1 cellular context compared by ENCODE assay signal in genomic region chr10:68600041-68600778, GRCh38.
A peak's percentile ranks its signal among the peaks of the same experiment; 100 is the strongest.
TF ChIP-seq lines count a peak whose summit lies in the region.

No MANE protein-coding gene starts in this region.

TF ChIP-seq in HepG2, 621 proteins besides CTCF, POLR2A, EP300 and RAD21 (continued from another document and continues in another):
- peak; percentile 82; the same call in 1 of the 2 replicates for TF ChIP-seq ZNF142 (CRISPR knock-in tag; IDR thresholded peaks at IDR 0.05)
- TF ChIP-seq ZNF772 (CRISPR knock-in tag; IDR thresholded peaks at IDR 0.05): no peak; the same call in 1 of the 2 replicates
- no peak for TF ChIP-seq DMTF1 (CRISPR knock-in tag; IDR thresholded peaks at IDR 0.05)
- no peak for TF ChIP-seq PTBP1 (IDR thresholded peaks at IDR 0.05; ENCODE audit: low read depth, low read length, poor library complexity, severe bottlenecking)
- 0 out of 2 replicates have a peak, but pooled peaks have one; percentile 74 for TF ChIP-seq ZIK1 (CRISPR knock-in tag; IDR thresholded peaks at IDR 0.05; ENCODE audit: borderline replicate concordance, low read depth)
- TF ChIP-seq SRY (CRISPR knock-in tag; IDR thresholded peaks at IDR 0.05): no peak
- peak; percentile 77; the same call in 1 of the 2 replicates for TF ChIP-seq ZNF343 (CRISPR knock-in tag; IDR thresholded peaks at IDR 0.05)
- no peak for TF ChIP-seq ATF6 (CRISPR knock-in tag; conservative IDR thresholded peaks at IDR 0.05)
- TF ChIP-seq SMC3 (IDR thresholded peaks at IDR 0.05; ENCODE audit: low read length): no peak; the same call in 1 of the 2 replicates
- no peak for TF ChIP-seq FIP1L1 (IDR thresholded peaks at IDR 0.05; ENCODE audit: borderline replicate concordance, insufficient read depth, low read depth, low read length)
- no peak for TF ChIP-seq ZBTB4 (CRISPR knock-in tag; IDR thresholded peaks at IDR 0.05; ENCODE audit: borderline replicate concordance)
- TF ChIP-seq KDM3A (CRISPR knock-in tag; IDR thresholded peaks at IDR 0.05; ENCODE audit: low read depth): no peak
- no peak for TF ChIP-seq TP53 (CRISPR knock-in tag; conservative IDR thresholded peaks at IDR 0.05)
- TF ChIP-seq GABPB1 (CRISPR knock-in tag; IDR thresholded peaks at IDR 0.05): peak; percentile 31; the same call in 1 of the 2 replicates
- TF ChIP-seq UBTF (CRISPR knock-in tag; IDR thresholded peaks at IDR 0.05): peak; percentile 70; the same call in 1 of the 2 replicates
- TF ChIP-seq RFXAP (CRISPR knock-in tag; IDR thresholded peaks at IDR 0.05; ENCODE audit: borderline replicate concordance): no peak; the same call in 1 of the 2 replicates
- peak; percentile 89 for TF ChIP-seq FOXP4 (CRISPR knock-in tag; IDR thresholded peaks at IDR 0.05)
- TF ChIP-seq KLF15 (CRISPR knock-in tag; IDR thresholded peaks at IDR 0.05; ENCODE audit: borderline replicate concordance): no peak
- TF ChIP-seq ZNF431 (CRISPR knock-in tag; IDR thresholded peaks at IDR 0.05; ENCODE audit: borderline replicate concordance, low read depth): no peak
- TF ChIP-seq ISL2 (CRISPR knock-in tag; IDR thresholded peaks at IDR 0.05): no peak
- TF ChIP-seq ATF1 (CRISPR knock-in tag; IDR thresholded peaks at IDR 0.05): peak; percentile 65
- peak; percentile 87 for TF ChIP-seq SALL2 (CRISPR knock-in tag; IDR thresholded peaks at IDR 0.05)
- TF ChIP-seq ZNF350 (CRISPR knock-in tag; IDR thresholded peaks at IDR 0.05; ENCODE audit: borderline replicate concordance, low read depth): peak; percentile 64
- TF ChIP-seq ZBTB43 (CRISPR knock-in tag; conservative IDR thresholded peaks at IDR 0.05): no peak
- no peak for TF ChIP-seq PLRG1 (conservative IDR thresholded peaks at IDR 0.05)
- no peak; the same call in 1 of the 2 replicates for TF ChIP-seq STAG1 (CRISPR knock-in tag; IDR thresholded peaks at IDR 0.05)
- peak; percentile 78 for TF ChIP-seq ZNF687 (CRISPR knock-in tag; IDR thresholded peaks at IDR 0.05)
